In the genomic region with DNA sequence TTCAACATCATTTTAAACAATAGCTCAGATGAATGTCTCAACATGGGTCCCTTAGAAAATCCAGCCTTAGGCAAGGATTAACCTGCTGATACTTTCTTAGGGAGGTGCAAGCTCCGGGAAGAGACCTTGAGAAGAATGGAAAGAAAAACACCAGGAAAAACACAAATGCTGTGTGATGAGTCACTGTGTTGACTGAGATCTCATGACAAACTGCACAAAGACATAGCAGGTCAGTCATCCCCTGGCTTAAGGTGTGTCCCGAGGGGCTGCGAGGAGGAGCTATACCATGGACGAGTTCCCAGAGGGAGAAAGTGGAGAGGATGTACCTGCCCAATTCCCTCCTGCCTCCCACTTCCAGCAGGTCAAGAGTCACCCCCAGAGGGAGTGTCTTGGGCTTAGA, we compare ENCODE assay signal across 23 cellular contexts.
"Had no signal": no experiment of that assay in that cellular context is flagged by ENCODE, and none has a peak within 500 bp of the region (broad histone marks: within the 10 kb centered on the region; RNA-seq: fewer than 3 reads in every experiment).

No MANE protein-coding gene starts in this region.

- DNase-seq: activated B cell treated with CpG ODN at 0.5 μM for 24 hours; activated CD4-positive, alpha-beta T cell treated with anti-CD3 and anti-CD28 coated beads, Interleukin-2, amount 10 ng/mL, durations not matched to agents 24 days and 14 days; activated CD8-positive, alpha-beta memory T cell treated with anti-CD3 and anti-CD28 coated beads, Interleukin-2, amount 50 U/mL, for 4 hours; activated CD8-positive, alpha-beta T cell treated with anti-CD3 and anti-CD28 coated beads, Interleukin-2, amount 10 ng/mL, durations not matched to agents 7 days and 5 days; activated gamma-delta T cell treated with Interleukin-2 at 50 U/mL for 16 hours; activated T-cell treated with anti-CD3 and anti-CD28 coated beads, Interleukin-2, amount 50 U/mL, for 48 hours; amniotic stem cell; body of pancreas; cortex of kidney; effector memory CD8-positive, alpha-beta T cell; left ventricle myocardium superior; nephron progenitor cell; occipital lobe; stimulated activated CD4-positive, alpha-beta T cell treated with anti-CD3 and anti-CD28 coated beads, Interleukin-15, amount 100 ng/mL, for 24 hours; stimulated activated CD4-positive, alpha-beta T cell treated with anti-CD3 and anti-CD28 coated beads, Interleukin-4, amount 100 ng/mL, for 1 hour; stimulated activated naive CD4-positive, alpha-beta T cell; substantia nigra had no signal

- H3K27me3 ChIP-seq: body of pancreas, right atrium auricular region, tibial nerve, vagina had no signal

- H3K36me3 Mint-ChIP-seq: activated naive CD8-positive, alpha-beta T cell; mesothelial cell of epicardium had no signal

- H3K36me3 ChIP-seq: right atrium auricular region, tibial nerve, vagina had no signal

- H3K9me3 ChIP-seq: body of pancreas, right atrium auricular region, tibial nerve, vagina had no signal

- H3K27me3 Mint-ChIP-seq: activated CD4-positive, alpha-beta T cell treated with anti-CD3 and anti-CD28 coated beads, Interleukin-2, amount 10 ng/mL, durations not matched to agents 24 days and 14 days had no signal

- H3K4me3 Mint-ChIP-seq: activated B cell treated with CpG ODN at 0.5 μM for 24 hours; activated CD4-positive, alpha-beta T cell treated with anti-CD3 and anti-CD28 coated beads, Interleukin-2, amount 10 ng/mL, durations not matched to agents 24 days and 14 days; activated CD8-positive, alpha-beta T cell treated with anti-CD3 and anti-CD28 coated beads, Interleukin-2, amount 10 ng/mL, durations not matched to agents 7 days and 5 days; activated naive CD8-positive, alpha-beta T cell; effector memory CD8-positive, alpha-beta T cell; mesothelial cell of epicardium; nephron progenitor cell; T-helper 2 cell treated with Interferon-gamma antibody and Interleukin-4, amounts not matched to agents 5 μg/mL and 100 μg/mL, for 36 hours had no signal

- H3K4me3 ChIP-seq: body of pancreas, right atrium auricular region, tibial nerve, vagina had no signal

- H3K4me1 Mint-ChIP-seq: activated B cell treated with CpG ODN at 0.5 μM for 24 hours; activated CD4-positive, alpha-beta T cell treated with anti-CD3 and anti-CD28 coated beads, Interleukin-2, amount 10 ng/mL, durations not matched to agents 24 days and 14 days; mesothelial cell of epicardium had no signal

- H3K27ac Mint-ChIP-seq: activated B cell treated with CpG ODN at 0.5 μM for 24 hours; activated CD4-positive, alpha-beta T cell treated with anti-CD3 and anti-CD28 coated beads, Interleukin-2, amount 10 ng/mL, durations not matched to agents 24 days and 14 days; activated CD8-positive, alpha-beta T cell treated with anti-CD3 and anti-CD28 coated beads, Interleukin-2, amount 10 ng/mL, durations not matched to agents 7 days and 5 days; activated naive CD8-positive, alpha-beta T cell; effector memory CD8-positive, alpha-beta T cell; mesothelial cell of epicardium; nephron progenitor cell; T-helper 2 cell treated with Interferon-gamma antibody and Interleukin-4, amounts not matched to agents 5 μg/mL and 100 μg/mL, for 36 hours had no signal

- H3K4me1 ChIP-seq: body of pancreas, right atrium auricular region, tibial nerve, vagina had no signal

- H3K27ac ChIP-seq: body of pancreas, right atrium auricular region, tibial nerve, vagina had no signal

- H3K9me3 Mint-ChIP-seq: activated CD4-positive, alpha-beta T cell treated with anti-CD3 and anti-CD28 coated beads, Interleukin-2, amount 10 ng/mL, durations not matched to agents 24 days and 14 days; effector memory CD8-positive, alpha-beta T cell had no signal
